ENCODE assay signal across 2 cellular contexts in genomic region chr21:44708866-44709425, GRCh38.
TF ChIP-seq lines count a peak whose summit lies in the region.

No MANE protein-coding gene starts in this region.

TF ChIP-seq in SK-N-SH, 30 proteins besides CTCF, POLR2A, EP300 and RAD21 (continued from another document):
- TF ChIP-seq PBX3 (IDR thresholded peaks at IDR 0.05) (no peak), USF2 (IDR thresholded peaks at IDR 0.05; ENCODE audit: borderline replicate concordance, low read depth, low read length) (no peak), EZH2phosphoT487 (IDR thresholded peaks at IDR 0.05; ENCODE audit: borderline replicate concordance, low read depth) (no peak), SIN3A (IDR thresholded peaks at IDR 0.05; ENCODE audit: borderline replicate concordance, low read depth, low read length) (no peak), ELF1 (IDR thresholded peaks at IDR 0.05) (no peak), NRF1 (IDR thresholded peaks at IDR 0.05; ENCODE audit: low read depth, low read length) (no peak), FOXM1 (IDR thresholded peaks at IDR 0.05; ENCODE audit: low read depth) (no peak), MAX (IDR thresholded peaks at IDR 0.05; ENCODE audit: low read depth) (no peak)

TF ChIP-seq in SK-N-SH treated with all-trans-retinoic acid at 6 μM for 48 hours, 23 proteins besides CTCF, POLR2A, EP300 and RAD21 (continued from another document):
- no peak for TF ChIP-seq PATZ1 (CRISPR knock-in tag; IDR thresholded peaks at IDR 0.05; ENCODE audit: borderline replicate concordance)
